Comparison of ENCODE assay signal across 2 cellular contexts in genomic region chr2:120291464-120292311, GRCh38.
TF ChIP-seq lines count a peak whose summit lies in the region.

No MANE protein-coding gene starts in this region.

TF ChIP-seq in GM23338, 12 proteins besides CTCF, POLR2A, EP300 and RAD21:
- no peak for TF ChIP-seq CREB1 (CRISPR knock-in tag; IDR thresholded peaks at IDR 0.05; ENCODE audit: low read depth)
- TF ChIP-seq REST (IDR thresholded peaks at IDR 0.05; ENCODE audit: unreplicated experiment): no peak
- TF ChIP-seq ZNF114 (CRISPR knock-in tag; IDR thresholded peaks at IDR 0.05): no peak
- no peak for TF ChIP-seq JUNB (IDR thresholded peaks at IDR 0.05; ENCODE audit: unreplicated experiment)
- no peak for TF ChIP-seq POLR2AphosphoS5 (IDR thresholded peaks at IDR 0.05; ENCODE audit: low read depth)
- TF ChIP-seq EZH2phosphoT487 (IDR thresholded peaks at IDR 0.05; ENCODE audit: unreplicated experiment): no peak
- TF ChIP-seq NANOG (IDR thresholded peaks at IDR 0.05; ENCODE audit: borderline replicate concordance): no peak
- TF ChIP-seq ZNF462 (CRISPR knock-in tag; IDR thresholded peaks at IDR 0.05): no peak
- TF ChIP-seq ZNF331 (CRISPR knock-in tag; IDR thresholded peaks at IDR 0.05; ENCODE audit: low read depth): no peak

TF ChIP-seq in H1, 55 proteins besides CTCF, POLR2A, EP300 and RAD21:
- TF ChIP-seq MAFK (IDR thresholded peaks at IDR 0.05; ENCODE audit: low read depth, low read length) (no peak), RBBP5 (IDR thresholded peaks at IDR 0.05; ENCODE audit: borderline replicate concordance, low read depth, low read length) (no peak), USF2 (IDR thresholded peaks at IDR 0.05; ENCODE audit: low read length) (no peak), BACH1 (IDR thresholded peaks at IDR 0.05; ENCODE audit: low read length) (no peak), KDM1A (IDR thresholded peaks at IDR 0.05; ENCODE audit: borderline replicate concordance, low read length) (no peak), KDM4A (IDR thresholded peaks at IDR 0.05; ENCODE audit: low read depth, low read length, severe bottlenecking) (no peak), TAF1 (IDR thresholded peaks at IDR 0.05; ENCODE audit: low read depth, low read length) (no peak), YY1 (IDR thresholded peaks at IDR 0.05; ENCODE audit: low read depth, low read length) (no peak), RXRA (IDR thresholded peaks at IDR 0.05; ENCODE audit: insufficient read depth, low read depth, low read length) (no peak), RFX5 (IDR thresholded peaks at IDR 0.05; ENCODE audit: borderline replicate concordance, low read depth, low read length) (no peak), ATF2 (IDR thresholded peaks at IDR 0.05; ENCODE audit: low read length) (no peak)
